In genomic region chr12:14273911-14274306, GRCh38 we compare ENCODE assay signal across 14 cellular contexts.
DNase-seq lines count a peak whose midpoint lies in the region; ATAC-seq and TF ChIP-seq lines count a peak whose summit lies in the region.
"Had no signal": no experiment of that assay in that cellular context is flagged by ENCODE, and none has a peak within 500 bp of the region (broad histone marks: within the 10 kb centered on the region; RNA-seq: fewer than 3 reads in every experiment).

No MANE protein-coding gene starts in this region.

- POLR2A ChIA-PET in naive thymus-derived CD4-positive, alpha-beta T cell (lab: Charles Lee), result interaction anchor here (0.7 to 1.8 kb wide), 3 partner anchors 12 to 497 kb away, joined by 3 to 4 read pairs (median 3); a partner anchor contains a TSS
- POLR2A ChIA-PET in CD4-positive, alpha-beta T cell (lab: Charles Lee), result interaction anchor here (0.6 to 2.6 kb wide), 3 partner anchors 16 to 92 kb away, joined by 3 to 17 read pairs (median 7); partner anchors contain the start of gene ATF7IP

- no peak for TF ChIP-seq CTCF in HL-60 (IDR thresholded peaks at IDR 0.05; ENCODE audit: insufficient read depth, low read length)
- no peak for TF ChIP-seq CTCF in brain microvascular endothelial cell (IDR thresholded peaks at IDR 0.05; ENCODE audit: low read depth, low read length, missing control alignments)
- no peak for TF ChIP-seq CTCF in GM10266 (IDR thresholded peaks at IDR 0.05; ENCODE audit: control insufficient read depth, insufficient read depth, low read depth, missing control alignments)
- no peak for TF ChIP-seq CTCF in CD4-positive, alpha-beta T cell (IDR thresholded peaks at IDR 0.05)

- CTCF ChIA-PET in naive thymus-derived CD4-positive, alpha-beta T cell (lab: Charles Lee), result interaction anchor here (0.7 to 1.4 kb wide), 2 partner anchors 92 to 143 kb away, joined by 3 to 4 read pairs; no protein-coding TSS in a partner anchor
- CTCF ChIA-PET in CD4-positive, alpha-beta T cell (lab: Charles Lee), result interaction anchor here (1.4 kb wide), 1 partner anchor 10 kb away, joined by 3 read pairs; no protein-coding TSS in a partner anchor

- H3K4me1 Mint-ChIP-seq in naive thymus-derived CD4-positive, alpha-beta T cell, result peaks cover 6 to 22% (median 14%) of the 10 kb centered on the region in 7 donors
- peaks cover 26% of the 10 kb centered on the region for H3K4me1 Mint-ChIP-seq in CD4-positive, alpha-beta T cell (ENCODE audit: low read depth)

- no peak overlapping the region for H3K4me3 Mint-ChIP-seq in naive thymus-derived CD4-positive, alpha-beta T cell
- no peak overlapping the region for H3K4me3 Mint-ChIP-seq in CD4-positive, alpha-beta T cell
- H3K4me3 Mint-ChIP-seq: activated CD8-positive, alpha-beta memory T cell treated with anti-CD3 and anti-CD28 coated beads, Interleukin-2, amount 10 ng/mL, durations not matched to agents 7 days and 5 days; type B pancreatic cell had no signal

- H3K9me3 Mint-ChIP-seq in naive thymus-derived CD4-positive, alpha-beta T cell, result peaks cover 6 to 32% (median 22%) of the 10 kb centered on the region in 11 donors
- peaks cover 9% of the 10 kb centered on the region for H3K9me3 Mint-ChIP-seq in CD4-positive, alpha-beta T cell

- H3K36me3 ChIP-seq in brain microvascular endothelial cell (replicated peaks), result no peaks in the 10 kb centered on the region
- no peaks in the 10 kb centered on the region for H3K36me3 ChIP-seq in naive thymus-derived CD4-positive, alpha-beta T cell (ENCODE audit: control insufficient read depth in 2 of 3, insufficient read depth in 3 of 3, low read length in 3 of 3)
- H3K36me3 ChIP-seq: BE2C had no signal

- in situ Hi-C loops in brain microvascular endothelial cell (cut with HindIII; ENCODE audit: low pct_ligation_motif_present, low sequenced_read_pairs), result no loop called here

- H3K9me3 ChIP-seq in naive thymus-derived CD4-positive, alpha-beta T cell (ENCODE audit: control insufficient read depth in 2 of 3, low read length in 3 of 3), result peaks cover 0 to 9% (median 5%) of the 10 kb centered on the region in 3 experiments
- H3K9me3 ChIP-seq in CD4-positive, alpha-beta T cell (ENCODE audit: control insufficient read depth, low read length), result peaks cover 8% of the 10 kb centered on the region
- H3K9me3 ChIP-seq: BE2C had no signal

- H3K4me3 ChIP-seq in HL-60 (replicated peaks; ENCODE audit: insufficient read depth, low read length) (no peak overlapping the region), brain microvascular endothelial cell (ENCODE audit: low read depth, low read length) (no peak overlapping the region)
- H3K4me3 ChIP-seq in naive thymus-derived CD4-positive, alpha-beta T cell (ENCODE audit: low read length), result no peak overlapping the region

- H3K27ac Mint-ChIP-seq in naive thymus-derived CD4-positive, alpha-beta T cell, result no peak overlapping the region
- no peak overlapping the region for H3K27ac Mint-ChIP-seq in CD4-positive, alpha-beta T cell
- H3K27ac Mint-ChIP-seq: activated CD8-positive, alpha-beta memory T cell treated with anti-CD3 and anti-CD28 coated beads, Interleukin-2, amount 10 ng/mL, durations not matched to agents 7 days and 5 days; type B pancreatic cell had no signal

- peaks cover 5 to 25% (median 12%) of the 10 kb centered on the region in 5 donors for H3K36me3 Mint-ChIP-seq in naive thymus-derived CD4-positive, alpha-beta T cell
- peaks cover 13% of the 10 kb centered on the region for H3K36me3 Mint-ChIP-seq in CD4-positive, alpha-beta T cell (ENCODE audit: low read depth)

- H3K27ac ChIP-seq in HL-60 (replicated peaks) (peak overlapping the region; percentile 86), brain microvascular endothelial cell (peak overlapping the region; percentile 80)
- H3K27ac ChIP-seq in naive thymus-derived CD4-positive, alpha-beta T cell (ENCODE audit: low read depth, low read length), result no peak overlapping the region
- no peak overlapping the region for H3K27ac ChIP-seq in CD4-positive, alpha-beta T cell (ENCODE audit: low read depth, low read length)

- peak; percentile 53 for ATAC-seq in naive thymus-derived CD4-positive, alpha-beta T cell
- no peak for ATAC-seq in CD4-positive, alpha-beta T cell (ENCODE audit: poor library complexity)
- no peak for ATAC-seq in HG02840 (IDR thresholded peaks at IDR 0.05; ENCODE audit: low FRiP score, unreplicated experiment)
- ATAC-seq: activated CD8-positive, alpha-beta memory T cell treated with anti-CD3 and anti-CD28 coated beads, Interleukin-2, amount 10 ng/mL, durations not matched to agents 7 days and 5 days had no signal

- intact Hi-C loops in naive thymus-derived CD4-positive, alpha-beta T cell (cut with micrococcal nuclease), result no loop called here
- intact Hi-C loops in CD4-positive, alpha-beta T cell (cut with DNase I, micrococcal nuclease), result no loop called here

- no peaks in the 10 kb centered on the region for H3K27me3 Mint-ChIP-seq in naive thymus-derived CD4-positive, alpha-beta T cell
- no peaks in the 10 kb centered on the region for H3K27me3 Mint-ChIP-seq in CD4-positive, alpha-beta T cell
- H3K27me3 Mint-ChIP-seq: activated CD8-positive, alpha-beta memory T cell treated with anti-CD3 and anti-CD28 coated beads, Interleukin-2, amount 10 ng/mL, durations not matched to agents 7 days and 5 days; type B pancreatic cell had no signal

- H3K27me3 ChIP-seq in HL-60 (ENCODE audit: insufficient read depth, poor library complexity, severe bottlenecking), result no peaks in the 10 kb centered on the region
- no peaks in the 10 kb centered on the region for H3K27me3 ChIP-seq in brain microvascular endothelial cell (replicated peaks)
- no peaks in the 10 kb centered on the region for H3K27me3 ChIP-seq in naive thymus-derived CD4-positive, alpha-beta T cell (ENCODE audit: control insufficient read depth in 2 of 2, insufficient read depth in 2 of 2, low read length in 2 of 2)
- H3K27me3 ChIP-seq in CD4-positive, alpha-beta T cell (ENCODE audit: control insufficient read depth, insufficient read depth, low read length), result no peaks in the 10 kb centered on the region
- H3K27me3 ChIP-seq: BE2C had no signal

- DNase-seq in CD1c-positive myeloid dendritic cell (ENCODE audit: extremely low spot score) (peak; percentile 91), HL-60 (ENCODE audit: low read depth in 1 of 2, low spot score in 1 of 2) (no peak), brain microvascular endothelial cell (peak; percentile 86), GM10266 (ENCODE audit: extremely low spot score) (no peak)
- no peak for DNase-seq in naive thymus-derived CD4-positive, alpha-beta T cell
- DNase-seq in CD4-positive, alpha-beta T cell, result no peak
- no peak for DNase-seq in stimulated activated CD4-positive, alpha-beta T cell treated with anti-CD3 and anti-CD28 coated beads, Interleukin-2, amount 100 ng/mL, for 24 hours
- DNase-seq: activated CD8-positive, alpha-beta memory T cell treated with anti-CD3 and anti-CD28 coated beads, Interleukin-2, amount 10 ng/mL, durations not matched to agents 7 days and 5 days; amygdala; BE2C; occipital lobe; T-helper 1 cell had no signal

- no peaks in the 10 kb centered on the region for H3K4me1 ChIP-seq in naive thymus-derived CD4-positive, alpha-beta T cell (ENCODE audit: control insufficient read depth in 2 of 2, insufficient read depth in 2 of 2, low read length in 2 of 2)
- H3K4me1 ChIP-seq: BE2C had no signal

Comparison
In these comparisons a context has a peak if more than half of its experiments do, and no peak if none do; other contexts are left out.
1. DNase-seq: peak in CD1c-positive myeloid dendritic cell (single experiment) and brain microvascular endothelial cell (single experiment); none in HL-60 (0 of 2), naive thymus-derived CD4-positive, alpha-beta T cell (0 of 9), GM10266 (single experiment), CD4-positive, alpha-beta T cell (0 of 10) and stimulated activated CD4-positive, alpha-beta T cell treated with anti-CD3 and anti-CD28 coated beads, Interleukin-2, amount 100 ng/mL, for 24 hours (0 of 2).
2. H3K27ac ChIP-seq: peak in HL-60 (single experiment) and brain microvascular endothelial cell (single experiment); none in naive thymus-derived CD4-positive, alpha-beta T cell (single experiment) and CD4-positive, alpha-beta T cell (single experiment).